ENCODE assay signal across 21 cellular contexts in genomic region chrX:98605941-98606340, GRCh38.
A peak's percentile ranks its signal among the peaks of the same experiment; 100 is the strongest.
DNase-seq lines count a peak whose midpoint lies in the region; ATAC-seq, FAIRE-seq and TF ChIP-seq lines count a peak whose summit lies in the region.
"Had no signal": no experiment of that assay in that cellular context is flagged by ENCODE, and none has a peak within 500 bp of the region (broad histone marks: within the 10 kb centered on the region; RNA-seq: fewer than 3 reads in every experiment).

No MANE protein-coding gene starts in this region.

- H4K91ac ChIP-seq in H9 (ENCODE audit: insufficient read length, low read depth, low read length) = no peak overlapping the region
- no peak overlapping the region for H4K91ac ChIP-seq in H1 (replicated peaks; ENCODE audit: insufficient read length, low read length)

- no peaks in the 10 kb centered on the region for H3F3A ChIP-seq in PC-3 (ENCODE audit: low read length, unreplicated experiment)

- TF ChIP-seq EP300 in H1 (IDR thresholded peaks at IDR 0.05; ENCODE audit: borderline replicate concordance in 1 of 2, low read depth in 2 of 2, low read length in 2 of 2) = no peak

- H2BK12ac ChIP-seq in H9 (ENCODE audit: insufficient read length, low read depth, low read length) = no peak overlapping the region
- H2BK12ac ChIP-seq in H1 (ENCODE audit: low read depth, low read length) = no peak overlapping the region

- DNase-seq in H9 (no peak), H1 (ENCODE audit: low read depth in 1 of 2, low spot score in 2 of 2) (no peak), osteocyte (ENCODE audit: extremely low spot score, unreplicated experiment) (no peak), GOT3 (lab: John Stamatoyannopoulos, UW) (no peak), PC-3 (no peak)
- DNase-seq: 8988T; CD4-positive, alpha-beta memory T cell; DMS153; DMS79; GDM1; HFFc6; IMR-90 had no signal

- H3K36me3 ChIP-seq in HUES64 (ENCODE audit: insufficient read depth, low read length) = no peaks in the 10 kb centered on the region
- peaks cover 0 to 5% (median 0%) of the 10 kb centered on the region in 4 experiments; a peak in 1 of 8 replicates for H3K36me3 ChIP-seq in H1 (ENCODE audit: control insufficient read depth in 2 of 4, insufficient read depth in 4 of 4, low read length in 3 of 4)
- H3K36me3 ChIP-seq in PC-3 (ENCODE audit: low read depth, low read length) = no peaks in the 10 kb centered on the region
- H3K36me3 ChIP-seq: BLaER1 had no signal

- H3K9me2 ChIP-seq in PC-3 (replicated peaks; ENCODE audit: low read length) = no peaks in the 10 kb centered on the region

- no TSS peak for BruUV-seq in PC-3 (replicated peaks; lab: Mats Ljungman, UMichigan)

- H3K18ac ChIP-seq in H9 (ENCODE audit: insufficient read length, low read depth, low read length) (no peak overlapping the region), H1 (ENCODE audit: extremely low read depth, low read length) (no peak overlapping the region)

- H3K14ac ChIP-seq in H9 (ENCODE audit: insufficient read depth, low read length) = no peak overlapping the region
- no peak overlapping the region for H3K14ac ChIP-seq in H1 (ENCODE audit: insufficient read length)

- H4K5ac ChIP-seq in H9 (ENCODE audit: insufficient read length, low read depth, low read length) (no peak overlapping the region), H1 (ENCODE audit: insufficient read length, low read depth, low read length) (peak overlapping the region; percentile 52)

- 0 out of 5 replicates have a peak overlapping the region, but pooled peaks of 1 of the 2 experiments have one; percentile 8 for H3K4me3 Mint-ChIP-seq in H9
- no peak overlapping the region for H3K4me3 Mint-ChIP-seq in osteocyte (ENCODE audit: unreplicated experiment)
- H3K4me3 Mint-ChIP-seq: CD14-positive monocyte; CD4-positive, alpha-beta memory T cell; HFFc6 had no signal

- H3K4me1 ChIP-seq in H9 (ENCODE audit: insufficient read depth, low read length) = peaks cover 7% of the 10 kb centered on the region; the same call in 1 of the 2 replicates
- peaks cover 19% of the 10 kb centered on the region for H3K4me1 ChIP-seq in HUES64 (ENCODE audit: insufficient read depth, low read length)
- H3K4me1 ChIP-seq in H1 (replicated peaks in 1 of 4; ENCODE audit: control insufficient read depth in 3 of 4, insufficient read depth in 4 of 4, low read length in 3 of 4) = peaks cover 0 to 5% (median 0%) of the 10 kb centered on the region in 4 experiments; a peak in 1 of 7 replicates
- H3K4me1 ChIP-seq in PC-3 (ENCODE audit: insufficient read depth, low read length) = no peaks in the 10 kb centered on the region
- H3K4me1 ChIP-seq: BLaER1 had no signal

- CTCF ChIA-PET in H1 (lab: Charles Lee; ENCODE audit: partially characterized antibody) = no interaction called here
- CTCF ChIA-PET in PC-3 (lab: Charles Lee) = no interaction called here

- H4K8ac ChIP-seq in H9 (replicated peaks; ENCODE audit: insufficient read length, low read depth, low read length) (no peak overlapping the region), H1 (ENCODE audit: extremely low read depth, insufficient read depth, low read length) (no peak overlapping the region)

- H2BK15ac ChIP-seq in H9 (ENCODE audit: low read depth, low read length) = no peak overlapping the region
- no peak overlapping the region for H2BK15ac ChIP-seq in H1 (ENCODE audit: low read length)

- POLR2A ChIA-PET in H1 (lab: Charles Lee; ENCODE audit: partially characterized antibody) = no interaction called here
- POLR2A ChIA-PET in PC-3 (lab: Charles Lee; ENCODE audit: unreplicated experiment) = no interaction called here

- no peak for FAIRE-seq in H1 (lab: Jason Lieb, UNC)
- FAIRE-seq: GM12892, GM18507, HTR-8/SVneo, K562 had no signal

- no peak overlapping the region for H3K4ac ChIP-seq in H9 (ENCODE audit: low read depth, low read length)
- H3K4ac ChIP-seq in H1 (replicated peaks; ENCODE audit: insufficient read length, low read depth, low read length) = no peak overlapping the region

- H3K9me3 ChIP-seq in H9 (ENCODE audit: control insufficient read depth, low read depth, low read length) (no peaks in the 10 kb centered on the region), HUES64 (ENCODE audit: insufficient read depth, low read depth, low read length) (no peaks in the 10 kb centered on the region), H1 (ENCODE audit: insufficient read depth in 2 of 2, low read depth in 1 of 2, low read length in 1 of 2) (no peaks in the 10 kb centered on the region), PC-3 (ENCODE audit: low read length) (no peaks in the 10 kb centered on the region)
- H3K9me3 ChIP-seq: BLaER1 had no signal

- H3K9me3 Mint-ChIP-seq in H9 (peaks cover 0 to 2% of the 10 kb centered on the region in 2 experiments; a peak in 1 of 5 replicates), osteocyte (ENCODE audit: unreplicated experiment) (peaks cover 3% of the 10 kb centered on the region)
- H3K9me3 Mint-ChIP-seq: HFFc6 had no signal

- no peak overlapping the region for H2BK5ac ChIP-seq in H9 (ENCODE audit: insufficient read length, low read length)
- H2BK5ac ChIP-seq in H1 (ENCODE audit: low read depth, low read length) = no peak overlapping the region

- H3K4me3 ChIP-seq in HUES64 (ENCODE audit: low read length) (no peak overlapping the region), H1 (ENCODE audit: extremely low read depth in 1 of 4, insufficient read depth in 2 of 4, low read depth in 3 of 4, low read length in 4 of 4) (no peak overlapping the region), PC-3 (ENCODE audit: low read length) (no peak overlapping the region)
- H3K4me3 ChIP-seq: BLaER1, K562 had no signal

- H2AK5ac ChIP-seq in H9 (ENCODE audit: insufficient read length, low read length) (no peak overlapping the region), H1 (ENCODE audit: low read depth, low read length) (no peak overlapping the region)

- H3K27me3 ChIP-seq in H9 (ENCODE audit: insufficient read depth, low read length) (no peaks in the 10 kb centered on the region), HUES64 (ENCODE audit: insufficient read depth, low read length) (no peaks in the 10 kb centered on the region), H1 (replicated peaks in 1 of 4; ENCODE audit: control insufficient read depth in 3 of 4, extremely low read depth in 1 of 4, insufficient read depth in 3 of 4, low read length in 3 of 4) (no peaks in the 10 kb centered on the region), PC-3 (ENCODE audit: low read length) (no peaks in the 10 kb centered on the region)

- peaks cover 7 to 14% (median 7%) of the 10 kb centered on the region in 3 experiments; a peak in 5 of 7 replicates for H3K36me3 Mint-ChIP-seq in H9 (ENCODE audit: insufficient read depth in 1 of 3, low read depth in 3 of 3)
- H3K36me3 Mint-ChIP-seq in osteocyte (ENCODE audit: unreplicated experiment) = no peaks in the 10 kb centered on the region
- H3K36me3 Mint-ChIP-seq: CD14-positive monocyte; CD4-positive, alpha-beta memory T cell had no signal

- H3K79me2 ChIP-seq in H9 (ENCODE audit: insufficient read depth, low read length) (peaks cover 23% of the 10 kb centered on the region; the same call in 1 of the 2 replicates), H1 (ENCODE audit: control insufficient read depth in 1 of 2, insufficient read depth in 2 of 2, low read length in 2 of 2) (peaks cover 0 to 15% of the 10 kb centered on the region in 2 experiments; a peak in 3 of 4 replicates), PC-3 (ENCODE audit: low read length) (no peaks in the 10 kb centered on the region)

- no peak overlapping the region for H3K9ac ChIP-seq in H9 (ENCODE audit: extremely low read depth, insufficient read length, low read length)
- H3K9ac ChIP-seq in HUES64 (ENCODE audit: low read depth, low read length) = no peak overlapping the region
- H3K9ac ChIP-seq in H1 (replicated peaks in 1 of 4; ENCODE audit: extremely low read depth in 1 of 4, low read depth in 3 of 4, low read length in 3 of 4) = no peak overlapping the region
- no peak overlapping the region for H3K9ac ChIP-seq in PC-3 (ENCODE audit: low read length)
- H3K9ac ChIP-seq: BLaER1 had no signal

- H3K4me1 Mint-ChIP-seq in H9 = peaks cover 49 to 62% of the 10 kb centered on the region in 2 experiments
- peaks cover 28% of the 10 kb centered on the region for H3K4me1 Mint-ChIP-seq in osteocyte (ENCODE audit: unreplicated experiment)
- H3K4me1 Mint-ChIP-seq: CD14-positive monocyte; CD4-positive, alpha-beta memory T cell had no signal

- no CpG with 5 or more reads among the region's 1 CpG for WGBS in H9 (ENCODE audit: extremely low coverage, insufficient read length, low lambda C conversion rate)
- 40% methylated on average over 1 of the region's 1 CpG for WGBS in HUES64
- WGBS in H1 (ENCODE audit: extremely low coverage in 1 of 2, insufficient coverage in 1 of 2, insufficient read length in 1 of 2, insufficient replicate concordance in 2 of 2, low coverage in 1 of 2, low lambda C conversion rate in 2 of 2, missing lambda C conversion rate in 1 of 2), 2 experiments = 25% methylated on average over 1 of the region's 1 CpG; no CpG with 5 or more reads in 1 of the 2 experiments

- no peak overlapping the region for H2BK20ac ChIP-seq in H9 (ENCODE audit: low read depth, low read length, poor library complexity, severe bottlenecking)
- no peak overlapping the region for H2BK20ac ChIP-seq in H1 (ENCODE audit: low read length)

- H2BK120ac ChIP-seq in H9 (ENCODE audit: low read depth, low read length, poor library complexity, severe bottlenecking) (no peak overlapping the region), H1 (replicated peaks; ENCODE audit: low read depth, low read length) (no peak overlapping the region)

- H3K27ac Mint-ChIP-seq in H9 (peak overlapping the region in 2 of 3 experiments; percentile 68 to 88; a peak in 3 of 7 replicates), osteocyte (ENCODE audit: unreplicated experiment) (no peak overlapping the region)
- H3K27ac Mint-ChIP-seq: CD14-positive monocyte; CD4-positive, alpha-beta memory T cell; HFFc6 had no signal

- no peak for TF ChIP-seq POLR2A in H1 (IDR thresholded peaks at IDR 0.05; ENCODE audit: control extremely low read depth in 1 of 2, low read depth in 2 of 2, low read length in 2 of 2)

- H3K56ac ChIP-seq in H9 (ENCODE audit: insufficient read length, low read depth, low read length) = no peak overlapping the region
- H3K56ac ChIP-seq in H1 (replicated peaks; ENCODE audit: insufficient read length, low read depth, low read length) = no peak overlapping the region

- no peaks in the 10 kb centered on the region for H3K23me2 ChIP-seq in H9 (ENCODE audit: insufficient read length, low read depth, low read length, poor library complexity, severe bottlenecking)
- H3K23me2 ChIP-seq in H1 (ENCODE audit: low read depth, low read length) = no peaks in the 10 kb centered on the region

- no peak overlapping the region for H3K23ac ChIP-seq in H9 (ENCODE audit: insufficient read length, low read depth, low read length)
- no peak overlapping the region for H3K23ac ChIP-seq in H1 (ENCODE audit: insufficient read length)

- H3K79me1 ChIP-seq in H9 (ENCODE audit: insufficient read depth, low read depth, low read length, poor library complexity, severe bottlenecking) = no peaks in the 10 kb centered on the region
- no peaks in the 10 kb centered on the region for H3K79me1 ChIP-seq in H1 (ENCODE audit: low read depth, low read length)

- ATAC-seq in PC-3 (no peak), HG03521 (IDR thresholded peaks at IDR 0.05; ENCODE audit: unreplicated experiment) (no peak)
- ATAC-seq: HCT116, K562 had no signal

- no peak for TF ChIP-seq CTCF in H9 (conservative IDR thresholded peaks at IDR 0.05)
- no peak for TF ChIP-seq CTCF in H1 (IDR thresholded peaks at IDR 0.05; ENCODE audit: control extremely low read depth in 1 of 3, insufficient read depth in 1 of 3, low read depth in 1 of 3, low read length in 3 of 3)
- TF ChIP-seq CTCF in osteocyte (IDR thresholded peaks at IDR 0.05) = no peak
- no peak for TF ChIP-seq CTCF in PC-3 (conservative IDR thresholded peaks at IDR 0.05; ENCODE audit: low read depth, low read length)

- H3K27me3 Mint-ChIP-seq in H9 (ENCODE audit: low read depth) (no peaks in the 10 kb centered on the region), osteocyte (ENCODE audit: unreplicated experiment) (no peaks in the 10 kb centered on the region)
- H3K27me3 Mint-ChIP-seq: CD4-positive, alpha-beta memory T cell had no signal

- H4K20me1 ChIP-seq in H9 (ENCODE audit: control insufficient read depth, insufficient read depth, insufficient read length) (peaks cover 3% of the 10 kb centered on the region), H1 (replicated peaks in 1 of 2; ENCODE audit: control insufficient read depth in 1 of 2, insufficient read depth in 2 of 2, low read length in 2 of 2) (no peaks in the 10 kb centered on the region), PC-3 (ENCODE audit: low read length) (no peaks in the 10 kb centered on the region)
- H4K20me1 ChIP-seq: BLaER1 had no signal

- H3K27ac ChIP-seq in H9 (ENCODE audit: insufficient read length, low read depth, low read length) = no peak overlapping the region
- peak overlapping the region; percentile 6; the same call in 1 of the 2 replicates for H3K27ac ChIP-seq in HUES64 (ENCODE audit: low read depth, low read length)
- H3K27ac ChIP-seq in H1 (ENCODE audit: low read depth, low read length) = no peak overlapping the region
- no peak overlapping the region for H3K27ac ChIP-seq in PC-3 (ENCODE audit: low read length)
- H3K27ac ChIP-seq: BLaER1 had no signal

- H3T11ph ChIP-seq in H9 (ENCODE audit: low read length) = no peak overlapping the region

- peak overlapping the region; percentile 3 for H3K4me2 ChIP-seq in H9 (ENCODE audit: insufficient read depth, insufficient read length, low read length)
- peak overlapping the region in 1 of 2 experiments; percentile 28; a peak in 1 of 4 replicates for H3K4me2 ChIP-seq in H1 (ENCODE audit: insufficient read depth in 1 of 2, low read depth in 2 of 2, low read length in 2 of 2)
- H3K4me2 ChIP-seq in PC-3 (ENCODE audit: low read length) = no peak overlapping the region
- H3K4me2 ChIP-seq: BLaER1 had no signal

- H2AFZ ChIP-seq in H9 (ENCODE audit: low read length) (no peak overlapping the region), H1 (ENCODE audit: low read length) (no peak overlapping the region), PC-3 (ENCODE audit: low read length) (no peak overlapping the region)

- no peak for TF ChIP-seq RAD21 in H1 (IDR thresholded peaks at IDR 0.05 in 1 of 2, conservative IDR thresholded peaks at IDR 0.05 in 1 of 2; ENCODE audit: low read depth in 2 of 2, low read length in 2 of 2)

- intact Hi-C loops in PC-3 (cut with micrococcal nuclease) = no loop called here
